ENCODE assay signal across 1 cellular context in genomic region chr11:8867856-8868705, GRCh38.
TF ChIP-seq lines count a peak whose summit lies in the region.

No MANE protein-coding gene starts in this region.

TF ChIP-seq in HEK293, 187 proteins besides CTCF, POLR2A, EP300 and RAD21:
- TF ChIP-seq ZBTB8A (tag by site-specific recombination; IDR thresholded peaks at IDR 0.05) (no peak), ZIC2 (tag by site-specific recombination; IDR thresholded peaks at IDR 0.05) (0 out of 2 replicates have a peak, but pooled peaks have one; percentile 10)
